Comparison of ENCODE assay signal across 18 cellular contexts in the genomic region with DNA sequence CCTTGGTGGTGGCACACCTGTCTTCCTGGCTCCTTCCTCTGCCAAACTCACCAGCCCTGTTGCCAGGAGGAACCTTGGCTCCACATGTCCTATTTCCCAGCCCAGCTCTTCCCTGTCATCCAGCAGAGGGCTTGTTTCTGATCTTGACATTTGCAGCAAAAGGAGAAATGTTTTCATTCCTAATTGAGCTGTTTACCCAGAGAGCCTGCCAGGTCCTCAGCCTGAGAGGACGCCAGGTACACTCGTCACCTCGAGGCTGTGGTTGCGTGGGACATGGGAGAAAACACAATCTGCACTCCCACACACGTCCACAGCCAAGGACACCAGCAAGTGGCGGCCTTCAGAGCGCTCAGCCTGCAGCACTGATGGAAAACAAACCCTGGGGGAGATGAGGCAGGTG.
A peak's percentile ranks its signal among the peaks of the same experiment; 100 is the strongest.
DNase-seq lines count a peak whose midpoint lies in the region; ATAC-seq, FAIRE-seq and TF ChIP-seq lines count a peak whose summit lies in the region.
"Had no signal": no experiment of that assay in that cellular context is flagged by ENCODE, and none has a peak within 500 bp of the region (broad histone marks: within the 10 kb centered on the region; RNA-seq: fewer than 3 reads in every experiment).

No MANE protein-coding gene starts in this region.

- H3K4ac ChIP-seq in neuronal stem cell (ENCODE audit: low read length), result no peak overlapping the region

- TF ChIP-seq POLR2A in HepG2 (IDR thresholded peaks at IDR 0.05; ENCODE audit: insufficient read depth in 1 of 2, low read depth in 2 of 2, low read length in 2 of 2) (no peak), erythroblast (IDR thresholded peaks at IDR 0.05; ENCODE audit: low read length) (no peak)

- WGBS in liver, result 42% methylated on average over 7 of the region's 7 CpGs
- 83% methylated on average over 4 of the region's 7 CpGs for WGBS in HepG2 (ENCODE audit: low lambda C conversion rate)
- no CpG with 5 or more reads among the region's 7 CpGs for WGBS in neuronal stem cell (ENCODE audit: extremely low coverage in 2 of 2, insufficient read length in 2 of 2, insufficient replicate concordance in 1 of 2), 2 donors

- DNase-seq in HepG2 (ENCODE audit: low spot score) (no peak), neuronal stem cell (ENCODE audit: low spot score) (no peak), WERI-Rb-1 (no peak), erythroblast (lab: John Stamatoyannopoulos, UW) (no peak)
- DNase-seq: ACHN; activated CD4-positive, alpha-beta memory T cell treated with anti-CD3 and anti-CD28 coated beads, Interleukin-2, amount 10 ng/mL, durations not matched to agents 7 days and 5 days; activated T-cell treated with anti-CD3 and anti-CD28 coated beads, Interleukin-2, amount 50 U/mL, for 48 hours; HCEC 1CT; NCI-H187; NCI-H526 treated with DMSO at 0.1 percent for 48 hours; RPMI8226; SW 1271 had no signal

- no peak for FAIRE-seq in HepG2 (lab: Jason Lieb, UNC)

- peaks cover 81% of the 10 kb centered on the region for H3K4me1 Mint-ChIP-seq in brain
- H3K4me1 Mint-ChIP-seq: stimulated activated memory B cell treated with anti-CD40 and anti-IgM and Interleukin-4, amounts not matched to agents 10 μg/mL and 1 μg/mL and 100 μg/mL, for 72 hours had no signal

- no peaks in the 10 kb centered on the region for H4K20me1 ChIP-seq in HepG2 (ENCODE audit: insufficient read depth, low read length)

- CTCF ChIA-PET in HepG2 (lab: Yijun Ruan, JAX; ENCODE audit: low intra/inter-chr PET ratio, low total read pairs), result no interaction called here

- H3K4me2 ChIP-seq in HepG2 (ENCODE audit: low read depth, low read length), result no peak overlapping the region
- H3K4me2 ChIP-seq in neuronal stem cell (ENCODE audit: insufficient read depth, low read length, poor library complexity, severe bottlenecking), result no peak overlapping the region

- H3K9ac ChIP-seq in liver (ENCODE audit: low read depth in 1 of 2, low read length in 2 of 2), result no peak overlapping the region
- no peak overlapping the region for H3K9ac ChIP-seq in HepG2 (ENCODE audit: insufficient read depth, low read depth, low read length)
- no peak overlapping the region for H3K9ac ChIP-seq in neuronal stem cell (ENCODE audit: low read depth, low read length, poor library complexity)

- no peaks in the 10 kb centered on the region for H3K9me3 Mint-ChIP-seq in brain
- H3K9me3 Mint-ChIP-seq: activated CD4-positive, alpha-beta memory T cell treated with anti-CD3 and anti-CD28 coated beads, Interleukin-2, amount 10 ng/mL, durations not matched to agents 7 days and 5 days; stimulated activated memory B cell treated with anti-CD40 and anti-IgM and Interleukin-4, amounts not matched to agents 10 μg/mL and 1 μg/mL and 100 μg/mL, for 72 hours had no signal

- H4K91ac ChIP-seq in neuronal stem cell (ENCODE audit: low read depth, low read length, poor library complexity), result no peak overlapping the region

- TF ChIP-seq CTCF in liver (IDR thresholded peaks at IDR 0.05; ENCODE audit: low read depth, low read length, missing input control) (peak; percentile 18), HepG2 (CRISPR knock-in tag; IDR thresholded peaks at IDR 0.05) (no peak), brain (conservative IDR thresholded peaks at IDR 0.05) (no peak), WERI-Rb-1 (IDR thresholded peaks at IDR 0.05; ENCODE audit: low read depth, low read length) (no peak)

- H3K36me3 Mint-ChIP-seq in brain, result peaks cover 57% of the 10 kb centered on the region
- H3K36me3 Mint-ChIP-seq: stimulated activated memory B cell treated with anti-CD40 and anti-IgM and Interleukin-4, amounts not matched to agents 10 μg/mL and 1 μg/mL and 100 μg/mL, for 72 hours had no signal

- H3K23ac ChIP-seq in neuronal stem cell (ENCODE audit: low read depth, low read length, poor library complexity), result no peak overlapping the region

- H3K18ac ChIP-seq in neuronal stem cell (ENCODE audit: low read length), result peak overlapping the region; percentile 16

- no peaks in the 10 kb centered on the region for H3K79me1 ChIP-seq in neuronal stem cell (ENCODE audit: low read depth, low read length)

- no peak overlapping the region for H2AK5ac ChIP-seq in neuronal stem cell (ENCODE audit: low read depth, low read length)

- H3K27ac ChIP-seq in liver (ENCODE audit: low read depth in 1 of 2, low read length in 2 of 2), result no peak overlapping the region
- H3K27ac ChIP-seq in HepG2 (ENCODE audit: extremely low read length, insufficient read depth, low read length), result no peak overlapping the region
- H3K27ac ChIP-seq in neuronal stem cell (replicated peaks; ENCODE audit: low read length), result no peak overlapping the region
- no peak overlapping the region for H3K27ac ChIP-seq in WERI-Rb-1

- H3K4me1 ChIP-seq in liver (ENCODE audit: control insufficient read depth in 4 of 4, insufficient read depth in 4 of 4, low read length in 3 of 4), result peaks cover 0 to 13% (median 11%) of the 10 kb centered on the region in 4 donors
- H3K4me1 ChIP-seq in HepG2 (ENCODE audit: insufficient read depth, low read length), result peaks cover 16% of the 10 kb centered on the region
- peaks cover 2 to 20% of the 10 kb centered on the region in 2 donors for H3K4me1 ChIP-seq in neuronal stem cell (ENCODE audit: control insufficient read depth in 2 of 2, insufficient read depth in 1 of 2, low read depth in 1 of 2, low read length in 2 of 2)

- no peak overlapping the region for H3K4me3 ChIP-seq in liver (ENCODE audit: low read depth in 1 of 3, low read length in 3 of 3)
- H3K4me3 ChIP-seq in HepG2 (replicated peaks in 1 of 3; ENCODE audit: insufficient read depth in 1 of 3, low read depth in 2 of 3, low read length in 3 of 3), result no peak overlapping the region
- H3K4me3 ChIP-seq in neuronal stem cell (ENCODE audit: low read length in 2 of 2), result no peak overlapping the region
- no peak overlapping the region for H3K4me3 ChIP-seq in WERI-Rb-1 (ENCODE audit: low read depth, low read length)

- no peak overlapping the region for H2BK12ac ChIP-seq in neuronal stem cell (ENCODE audit: low read length)

- no peaks in the 10 kb centered on the region for H3K27me3 ChIP-seq in liver (ENCODE audit: control insufficient read depth in 4 of 4, insufficient read depth in 4 of 4, low read length in 3 of 4)
- no peaks in the 10 kb centered on the region for H3K27me3 ChIP-seq in HepG2 (ENCODE audit: control insufficient read depth in 1 of 2, insufficient read depth in 2 of 2, low read length in 2 of 2)
- no peaks in the 10 kb centered on the region for H3K27me3 ChIP-seq in neuronal stem cell (ENCODE audit: control insufficient read depth in 3 of 3, insufficient read depth in 3 of 3, low read depth in 1 of 3, low read length in 3 of 3)
- H3K27me3 ChIP-seq in WERI-Rb-1 (ENCODE audit: insufficient read depth, low read depth, severe bottlenecking), result no peaks in the 10 kb centered on the region

- no peak overlapping the region for H3K14ac ChIP-seq in neuronal stem cell (ENCODE audit: low read length)

- in situ Hi-C loops in HepG2 (cut with HindIII; ENCODE audit: extremely low pct_ligation_motif_present, low pct_unique_long_range_greater_than_20kb), result no loop called here

- intact Hi-C loops in HepG2 (cut with micrococcal nuclease; ENCODE audit: unreplicated experiment), result no loop called here

- TF ChIP-seq RAD21 in liver (IDR thresholded peaks at IDR 0.05) (peak; percentile 60 to 61), HepG2 (CRISPR knock-in tag; IDR thresholded peaks at IDR 0.05) (no peak)

- H3K27ac Mint-ChIP-seq in brain, result peak overlapping the region in 4 of 5 experiments; percentile 8 to 68 (median 32)
- H3K27ac Mint-ChIP-seq: activated CD4-positive, alpha-beta memory T cell treated with anti-CD3 and anti-CD28 coated beads, Interleukin-2, amount 10 ng/mL, durations not matched to agents 7 days and 5 days; progenitor cell of endocrine pancreas; stimulated activated memory B cell treated with anti-CD40 and anti-IgM and Interleukin-4, amounts not matched to agents 10 μg/mL and 1 μg/mL and 100 μg/mL, for 72 hours had no signal

- H2BK5ac ChIP-seq in neuronal stem cell (ENCODE audit: low read length), result no peak overlapping the region

- no peak overlapping the region for H3K4me3 Mint-ChIP-seq in brain
- H3K4me3 Mint-ChIP-seq: activated CD4-positive, alpha-beta memory T cell treated with anti-CD3 and anti-CD28 coated beads, Interleukin-2, amount 10 ng/mL, durations not matched to agents 7 days and 5 days; stimulated activated memory B cell treated with anti-CD40 and anti-IgM and Interleukin-4, amounts not matched to agents 10 μg/mL and 1 μg/mL and 100 μg/mL, for 72 hours had no signal

- no peak overlapping the region for H2BK15ac ChIP-seq in neuronal stem cell (ENCODE audit: low read length)

- POLR2A ChIA-PET in HepG2 (lab: Yijun Ruan, JAX), result no interaction called here

- H4K8ac ChIP-seq in neuronal stem cell (ENCODE audit: low read depth, low read length), result no peak overlapping the region

- H3K9me3 ChIP-seq in liver (ENCODE audit: control insufficient read depth in 4 of 4, low read length in 3 of 4) (no peaks in the 10 kb centered on the region), HepG2 (ENCODE audit: low read length) (no peaks in the 10 kb centered on the region), neuronal stem cell (replicated peaks in 1 of 2; ENCODE audit: control insufficient read depth in 2 of 2, insufficient read depth in 1 of 2, low read depth in 1 of 2, low read length in 2 of 2) (no peaks in the 10 kb centered on the region), WERI-Rb-1 (ENCODE audit: severe bottlenecking) (no peaks in the 10 kb centered on the region)

- no peak for TF ChIP-seq EP300 in HepG2 (IDR thresholded peaks at IDR 0.05; ENCODE audit: low read depth in 2 of 2, low read length in 2 of 2)
- TF ChIP-seq EP300 in HepG2 (CRISPR knock-in tag; IDR thresholded peaks at IDR 0.05; ENCODE audit: borderline replicate concordance), result no peak

- H3K27me3 Mint-ChIP-seq in brain, result peaks cover under 1% of the 10 kb centered on the region

- no TSS peak for BruUV-seq in HepG2 (replicated peaks; lab: Mats Ljungman, UMichigan)

- H3K36me3 ChIP-seq in liver (ENCODE audit: control insufficient read depth in 4 of 4, insufficient read depth in 3 of 4, low read depth in 1 of 4, low read length in 3 of 4) (peaks cover 0 to 28% (median 10%) of the 10 kb centered on the region in 4 donors), HepG2 (replicated peaks in 1 of 2; ENCODE audit: control insufficient read depth in 1 of 2, insufficient read depth in 2 of 2, low read length in 2 of 2) (peaks cover 0 to 4% of the 10 kb centered on the region in 2 experiments; a peak in 2 of 5 replicates), neuronal stem cell (replicated peaks in 1 of 2; ENCODE audit: control insufficient read depth in 2 of 2, insufficient read depth in 2 of 2, low read length in 2 of 2) (peaks cover 3 to 5% of the 10 kb centered on the region in 2 donors), WERI-Rb-1 (peaks cover 46% of the 10 kb centered on the region)

- no peak for ATAC-seq in HepG2
- ATAC-seq in HG02610 (IDR thresholded peaks at IDR 0.05; ENCODE audit: unreplicated experiment), result no peak
- ATAC-seq in HG02798 (IDR thresholded peaks at IDR 0.05; ENCODE audit: poor library complexity, unreplicated experiment), result no peak
- ATAC-seq: stimulated activated memory B cell treated with anti-CD40 and anti-IgM and Interleukin-4, amounts not matched to agents 10 μg/mL and 1 μg/mL and 100 μg/mL, for 72 hours had no signal

- no peaks in the 10 kb centered on the region for H3K79me2 ChIP-seq in HepG2 (ENCODE audit: insufficient read depth, low read length)

- H2AFZ ChIP-seq in HepG2 (ENCODE audit: low read length), result no peak overlapping the region
- H2AFZ ChIP-seq in neuronal stem cell (ENCODE audit: low read length), result no peak overlapping the region

- no peak overlapping the region for H2BK120ac ChIP-seq in neuronal stem cell (ENCODE audit: low read depth, low read length)
